13 cellular contexts compared by ENCODE assay signal in the genomic region with DNA sequence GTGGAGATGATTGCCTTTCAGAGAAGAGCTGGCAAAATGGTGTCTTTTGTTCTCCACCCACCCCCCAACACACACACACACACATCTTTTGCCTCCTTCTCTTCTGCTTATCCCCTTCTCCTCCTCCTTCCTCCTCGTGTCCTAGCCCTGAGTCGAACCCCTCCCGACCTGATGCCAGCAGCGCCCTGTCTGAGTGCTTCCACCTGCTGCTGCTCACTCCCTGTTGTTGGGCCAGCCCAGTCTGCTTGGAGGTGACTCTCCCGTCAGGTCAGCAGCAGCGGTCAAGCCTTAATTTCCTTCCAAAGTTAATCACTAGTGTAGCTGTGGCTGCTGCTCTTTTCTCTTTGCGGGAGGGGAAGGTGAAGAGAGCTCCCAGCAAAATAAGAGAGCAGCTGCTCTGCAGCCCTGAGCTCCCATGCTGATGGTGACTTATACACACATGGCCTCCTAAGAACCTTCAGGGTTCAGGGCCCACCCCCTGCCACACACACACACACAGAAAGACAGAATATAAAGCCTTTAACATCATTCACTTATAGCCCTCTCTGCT. TPM values are rescaled to one million over a fixed set of nuclear protein-coding genes. Genes with fewer than 3 reads are reported as not detected.
A peak's percentile ranks its signal among the peaks of the same experiment; 100 is the strongest.
DNase-seq lines count a peak whose midpoint lies in the region; ATAC-seq and TF ChIP-seq lines count a peak whose summit lies in the region.
"Had no signal": no experiment of that assay in that cellular context is flagged by ENCODE, and none has a peak within 500 bp of the region (broad histone marks: within the 10 kb centered on the region; RNA-seq: fewer than 3 reads in every experiment).

No MANE protein-coding gene starts in this region.

- H3K27ac Mint-ChIP-seq in WTC11, result no peak overlapping the region
- H3K27ac Mint-ChIP-seq: dendritic cell treated with granulocyte-macrophage colony-stimulating factor and Interleukin-4, amounts not matched to agents 40 ng/mL and 50 ng/mL, for 4 days had no signal

- POLR2A ChIA-PET in WTC11 (lab: Charles Lee), result interaction anchor here (1.0 kb wide), 1 partner anchor 45 kb away, joined by 3 read pairs; no protein-coding TSS in a partner anchor

- no peak overlapping the region for H3K27ac ChIP-seq in osteoblast (ENCODE audit: low read depth, low read length)

- H3K79me2 ChIP-seq in osteoblast (ENCODE audit: insufficient read depth, low read length), result no peaks in the 10 kb centered on the region

- CTCF ChIA-PET in WTC11 (lab: Charles Lee), result interaction anchor here (0.9 to 2.7 kb wide), 2 partner anchors 45 to 266 kb away, joined by 3 to 11 read pairs; a partner anchor contains a TSS

- H3K36me3 ChIP-seq in iPS-15b (ENCODE audit: control insufficient read depth, insufficient read depth, low read length), result no peaks in the 10 kb centered on the region
- H3K36me3 ChIP-seq in osteoblast (ENCODE audit: insufficient read depth, low read length), result no peaks in the 10 kb centered on the region

- H3K9ac ChIP-seq in iPS-15b (ENCODE audit: low read depth, low read length), result no peak overlapping the region

- peaks cover 32% of the 10 kb centered on the region for H3K27me3 ChIP-seq in iPS-15b (ENCODE audit: control insufficient read depth, insufficient read depth, low read length)
- peaks cover 15% of the 10 kb centered on the region for H3K27me3 ChIP-seq in osteoblast (ENCODE audit: insufficient read depth, low read length)

- peaks cover 6% of the 10 kb centered on the region for H3K4me1 ChIP-seq in iPS-15b (ENCODE audit: control insufficient read depth, insufficient read depth, low read length)
- no peaks in the 10 kb centered on the region for H3K4me1 ChIP-seq in osteoblast (ENCODE audit: insufficient read depth, low read length)

- H3K9me3 Mint-ChIP-seq in WTC11, result peaks cover 10% of the 10 kb centered on the region; the same call in 1 of the 2 replicates
- H3K9me3 Mint-ChIP-seq: dendritic cell treated with granulocyte-macrophage colony-stimulating factor and Interleukin-4, amounts not matched to agents 40 ng/mL and 50 ng/mL, for 4 days had no signal

- ATAC-seq in WTC11, result peak; percentile 84
- ATAC-seq in HG02970 (IDR thresholded peaks at IDR 0.05; ENCODE audit: low FRiP score, unreplicated experiment), result no peak
- no peak for ATAC-seq in GM18867 (IDR thresholded peaks at IDR 0.05; ENCODE audit: unreplicated experiment)
- ATAC-seq in HG02588 (IDR thresholded peaks at IDR 0.05; ENCODE audit: unreplicated experiment), result no peak
- ATAC-seq: PC-3 had no signal

- no peak for TF ChIP-seq CTCF in AG10803 (conservative IDR thresholded peaks at IDR 0.05; ENCODE audit: low read length)
- no peak for TF ChIP-seq CTCF in WTC11 (IDR thresholded peaks at IDR 0.05)
- no peak for TF ChIP-seq CTCF in osteoblast (IDR thresholded peaks at IDR 0.05; ENCODE audit: extremely low read depth, low read depth, low read length)

- H3K4me3 Mint-ChIP-seq in WTC11, result peak overlapping the region; percentile 85
- H3K4me3 Mint-ChIP-seq: dendritic cell treated with granulocyte-macrophage colony-stimulating factor and Interleukin-4, amounts not matched to agents 40 ng/mL and 50 ng/mL, for 4 days had no signal

- H3K4me1 Mint-ChIP-seq in WTC11, result peaks cover 46% of the 10 kb centered on the region

- DNase-seq in AG10803 (ENCODE audit: low read depth) (no peak), WTC11 (ENCODE audit: low spot score) (peak; percentile 31), osteoblast (ENCODE audit: insufficient read length, low spot score, missing footprints) (no peak), cortex of kidney (lab: John Stamatoyannopoulos, UW) (no peak)
- DNase-seq: amniotic stem cell, NCI-H187 treated with DMSO at 0.1 percent for 48 hours, NCI-H510A treated with DMSO at 0.1 percent for 48 hours, PC-3 had no signal

- H3K4me3 ChIP-seq in AG10803 (ENCODE audit: low read length), result peak overlapping the region; percentile 17; the same call in 1 of the 2 replicates
- H3K4me3 ChIP-seq in iPS-15b (ENCODE audit: low read depth, low read length), result peak overlapping the region; percentile 66
- H3K4me3 ChIP-seq in osteoblast (ENCODE audit: insufficient read depth, low read length), result peak overlapping the region; percentile 51

- peak overlapping the region; percentile 68 for H3K4me2 ChIP-seq in osteoblast (ENCODE audit: insufficient read depth, low read length)

- H3K9me3 ChIP-seq in iPS-15b (ENCODE audit: control insufficient read depth, insufficient read depth, low read length), result no peaks in the 10 kb centered on the region
- H3K9me3 ChIP-seq in osteoblast (ENCODE audit: low read depth, low read length), result no peaks in the 10 kb centered on the region

- no peak overlapping the region for H2AFZ ChIP-seq in osteoblast (ENCODE audit: low read length)

- H4K20me1 ChIP-seq in osteoblast (ENCODE audit: insufficient read depth, low read length), result no peaks in the 10 kb centered on the region

- peaks cover 55% of the 10 kb centered on the region for H3K27me3 Mint-ChIP-seq in WTC11 (ENCODE audit: low read depth)

- H3K36me3 Mint-ChIP-seq in WTC11, result no peaks in the 10 kb centered on the region; the same call in 1 of the 2 replicates

TF ChIP-seq in WTC11, 78 proteins besides CTCF, POLR2A, EP300 and RAD21:
- TF ChIP-seq, protein P1, sequence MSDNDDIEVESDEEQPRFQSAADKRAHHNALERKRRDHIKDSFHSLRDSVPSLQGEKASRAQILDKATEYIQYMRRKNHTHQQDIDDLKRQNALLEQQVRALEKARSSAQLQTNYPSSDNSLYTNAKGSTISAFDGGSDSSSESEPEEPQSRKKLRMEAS (CRISPR knock-in tag; IDR thresholded peaks at IDR 0.05), result 0 out of 2 replicates have a peak, but pooled peaks have one; percentile 25
- TF ChIP-seq TP53 (CRISPR knock-in tag; IDR thresholded peaks at IDR 0.05) (no peak), FOXJ3 (CRISPR knock-in tag; IDR thresholded peaks at IDR 0.05; ENCODE audit: borderline replicate concordance) (no peak), SMAD4 (CRISPR knock-in tag; IDR thresholded peaks at IDR 0.05) (no peak), ZNF671 (CRISPR knock-in tag; IDR thresholded peaks at IDR 0.05) (no peak)
- TF ChIP-seq, protein P2, sequence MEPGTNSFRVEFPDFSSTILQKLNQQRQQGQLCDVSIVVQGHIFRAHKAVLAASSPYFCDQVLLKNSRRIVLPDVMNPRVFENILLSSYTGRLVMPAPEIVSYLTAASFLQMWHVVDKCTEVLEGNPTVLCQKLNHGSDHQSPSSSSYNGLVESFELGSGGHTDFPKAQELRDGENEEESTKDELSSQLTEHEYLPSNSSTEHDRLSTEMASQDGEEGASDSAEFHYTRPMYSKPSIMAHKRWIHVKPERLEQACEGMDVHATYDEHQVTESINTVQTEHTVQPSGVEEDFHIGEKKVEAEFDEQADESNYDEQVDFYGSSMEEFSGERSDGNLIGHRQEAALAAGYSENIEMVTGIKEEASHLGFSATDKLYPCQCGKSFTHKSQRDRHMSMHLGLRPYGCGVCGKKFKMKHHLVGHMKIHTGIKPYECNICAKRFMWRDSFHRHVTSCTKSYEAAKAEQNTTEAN (CRISPR knock-in tag; IDR thresholded peaks at IDR 0.05), result no peak
- TF ChIP-seq, protein P3, sequence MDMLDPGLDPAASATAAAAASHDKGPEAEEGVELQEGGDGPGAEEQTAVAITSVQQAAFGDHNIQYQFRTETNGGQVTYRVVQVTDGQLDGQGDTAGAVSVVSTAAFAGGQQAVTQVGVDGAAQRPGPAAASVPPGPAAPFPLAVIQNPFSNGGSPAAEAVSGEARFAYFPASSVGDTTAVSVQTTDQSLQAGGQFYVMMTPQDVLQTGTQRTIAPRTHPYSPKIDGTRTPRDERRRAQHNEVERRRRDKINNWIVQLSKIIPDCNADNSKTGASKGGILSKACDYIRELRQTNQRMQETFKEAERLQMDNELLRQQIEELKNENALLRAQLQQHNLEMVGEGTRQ (CRISPR knock-in tag; IDR thresholded peaks at IDR 0.05), result no peak
TF ChIP-seq in WTC11: peak in this region for 1.

RNA-seq across cellular contexts. Expression of a gene that starts 43.8 kb away (rescaled TPM):
- 5.0 to 6.2 TPM (median 5.3 TPM) in 3 replicates for total RNA-seq in WTC11 (2021)
- 107 and 121 TPM in 2 replicates for total RNA-seq in osteoblast
- total RNA-seq: PC-3 had no signal

Comparison
In these comparisons a context has a peak if more than half of its experiments do, and no peak if none do; other contexts are left out.
1. RNA of a gene that starts 43.8 kb away (total RNA-seq): 107 to 121 TPM in osteoblast; 5.0 to 6.2 TPM in WTC11; every median in the first group is over 10 times any median in the second.
2. Peak in every context shown above with its lines, with median percentiles within 50 percentile points of each other: H3K4me3 ChIP-seq.